Comparison of ENCODE assay signal across 18 cellular contexts in the genomic region with DNA sequence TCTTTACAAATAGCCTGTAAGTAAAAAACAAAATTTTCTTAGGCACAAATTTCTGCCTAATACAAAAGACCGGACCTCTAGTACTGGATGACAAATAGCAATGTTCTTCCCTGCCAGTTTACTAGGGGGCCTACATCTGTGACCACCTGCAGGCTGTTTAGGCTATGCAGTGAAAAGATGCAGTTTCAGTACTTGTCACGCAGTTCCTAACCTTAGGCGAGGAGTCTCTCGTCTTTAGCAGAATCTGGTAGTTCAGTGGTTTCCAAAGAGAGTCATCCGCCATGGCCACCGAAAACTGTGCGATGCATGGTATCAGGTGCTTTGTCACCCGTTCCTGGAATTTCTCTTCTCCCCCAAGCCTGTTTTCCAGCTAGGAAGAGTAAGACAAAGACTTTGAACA.
"Had no signal": no experiment of that assay in that cellular context is flagged by ENCODE, and none has a peak within 500 bp of the region (broad histone marks: within the 10 kb centered on the region; RNA-seq: fewer than 3 reads in every experiment).

No MANE protein-coding gene starts in this region.

- H3K9ac ChIP-seq: SK-N-SH had no signal

- H3K27ac ChIP-seq: HL-60, RWPE1 had no signal

- DNase-seq: Karpas-422, KG1, MM.1S, NCI-H1092 treated with DMSO at 0.1 percent for 48 hours, NCI-H1436, NCI-H187 treated with DMSO at 0.1 percent for 48 hours, NCI-H2029 treated with DMSO at 0.1 percent for 48 hours, NCI-H2171 treated with DMSO at 0.1 percent for 48 hours, NCI-H345, NCI-H446 treated with DMSO at 0.1 percent for 48 hours, NCI-H510A treated with DMSO at 0.1 percent for 48 hours, NCI-H526 treated with DMSO at 0.1 percent for 48 hours, NCI-H748 treated with DMSO at 0.1 percent for 48 hours, SHP77, SK-N-SH, SW 1271 had no signal

- H3K4me2 ChIP-seq: SK-N-SH had no signal

- H3K9me3 ChIP-seq: SK-N-SH had no signal
